In the genomic region with DNA sequence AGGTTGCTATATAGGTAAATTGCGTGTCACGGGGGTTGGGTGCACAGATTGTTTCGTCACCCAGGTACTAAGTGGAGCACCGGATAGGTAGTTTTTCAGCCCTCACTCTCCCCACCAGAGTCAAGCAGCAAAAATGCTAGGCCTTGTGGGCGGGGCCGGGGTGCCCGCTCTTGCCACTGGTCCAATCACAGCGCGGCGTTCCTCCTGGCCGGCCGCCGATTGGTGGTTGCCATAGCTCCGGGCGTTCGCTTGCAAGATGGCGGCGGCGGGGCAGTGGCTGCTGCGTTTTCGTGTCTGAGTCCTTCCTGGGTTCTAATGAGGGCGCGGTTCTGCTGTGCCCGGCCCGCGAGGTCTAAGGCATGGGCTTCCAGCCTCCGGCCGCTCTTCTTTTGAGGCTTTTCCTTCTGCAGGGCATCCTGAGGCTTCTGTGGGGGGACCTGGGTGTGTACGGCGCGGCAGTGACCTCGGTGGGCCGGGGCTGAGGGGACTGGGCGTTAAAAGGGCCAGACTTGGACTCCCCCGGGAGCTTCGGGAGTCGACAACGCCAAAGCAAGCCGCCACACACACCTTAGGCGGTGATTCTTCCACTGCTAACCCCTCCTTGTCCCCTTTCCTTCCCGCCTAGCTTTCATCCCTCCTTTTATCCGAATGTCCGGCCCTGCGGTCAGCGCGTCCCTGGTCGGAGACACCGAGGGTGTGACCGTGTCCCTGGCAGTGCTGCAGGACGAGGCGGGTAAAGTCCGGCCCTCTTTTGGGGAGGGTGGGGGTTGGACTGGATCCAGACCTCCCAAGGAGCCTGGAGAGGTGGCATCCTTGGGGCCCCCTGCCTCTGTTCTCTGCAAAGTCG, we compare ENCODE assay signal across 1 cellular context.
TF ChIP-seq lines count a peak whose summit lies in the region.

Gene TCTN2 (plus strand): TSS at position 232 of the 847 bp plus-strand sequence. CDS start 128 bp downstream, at position 360.

TF ChIP-seq in H1, 55 proteins besides CTCF, POLR2A, EP300 and RAD21:
- TF ChIP-seq TAF1 (IDR thresholded peaks at IDR 0.05; ENCODE audit: low read depth, low read length) = peak; percentile 58; the same call in 1 of the 2 replicates
- no peak for TF ChIP-seq TCF12 (IDR thresholded peaks at IDR 0.05; ENCODE audit: low read depth, low read length)
- TF ChIP-seq SIX5 (IDR thresholded peaks at IDR 0.05; ENCODE audit: low read depth, low read length) = no peak
- TF ChIP-seq SP1 (IDR thresholded peaks at IDR 0.05; ENCODE audit: low read depth, low read length) = peak; percentile 76; the same call in 1 of the 2 replicates
- TF ChIP-seq TAF7 (optimal IDR thresholded peaks at IDR 0.05; ENCODE audit: borderline replicate concordance, low read depth, low read length) = no peak
- 0 out of 2 replicates have a peak, but pooled peaks have one; percentile 29 for TF ChIP-seq CHD2 (IDR thresholded peaks at IDR 0.05; ENCODE audit: low read length)
- TF ChIP-seq HDAC2 (IDR thresholded peaks at IDR 0.05; ENCODE audit: borderline replicate concordance in 1 of 2, low read depth in 2 of 2, low read length in 2 of 2) = peak in 1 of 2 experiments; percentile 97; a peak in 2 of 4 replicates
- TF ChIP-seq, protein P1, sequence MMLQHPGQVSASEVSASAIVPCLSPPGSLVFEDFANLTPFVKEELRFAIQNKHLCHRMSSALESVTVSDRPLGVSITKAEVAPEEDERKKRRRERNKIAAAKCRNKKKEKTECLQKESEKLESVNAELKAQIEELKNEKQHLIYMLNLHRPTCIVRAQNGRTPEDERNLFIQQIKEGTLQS (IDR thresholded peaks at IDR 0.05; ENCODE audit: insufficient read depth, low read depth, low read length) = no peak
- TF ChIP-seq NRF1 (IDR thresholded peaks at IDR 0.05; ENCODE audit: low read depth, low read length) = no peak
- TF ChIP-seq CHD7 (IDR thresholded peaks at IDR 0.05; ENCODE audit: insufficient replicate concordance, low read length) = no peak
- TF ChIP-seq TBP (IDR thresholded peaks at IDR 0.05; ENCODE audit: low read depth, low read length) = peak; percentile 10; the same call in 1 of the 2 replicates
- no peak for TF ChIP-seq HDAC6 (IDR thresholded peaks at IDR 0.05; ENCODE audit: low read depth, low read length)
- TF ChIP-seq RBBP5 (IDR thresholded peaks at IDR 0.05; ENCODE audit: borderline replicate concordance, low read depth, low read length) = no peak
- TF ChIP-seq YY1 (IDR thresholded peaks at IDR 0.05; ENCODE audit: low read depth, low read length) = peak; percentile 98
- no peak for TF ChIP-seq FOSL1 (IDR thresholded peaks at IDR 0.05; ENCODE audit: insufficient read depth, low read depth, low read length)
- TF ChIP-seq RFX5 (IDR thresholded peaks at IDR 0.05; ENCODE audit: borderline replicate concordance, low read depth, low read length) = no peak
- peak; percentile 99 for TF ChIP-seq KDM5A (IDR thresholded peaks at IDR 0.05; ENCODE audit: low read length)
- TF ChIP-seq SIN3A (conservative IDR thresholded peaks at IDR 0.05 in 1 of 2, IDR thresholded peaks at IDR 0.05 in 1 of 2; ENCODE audit: low read depth in 1 of 2, low read length in 2 of 2) = peak; percentile 32 to 87; a peak in 2 of 4 replicates
- TF ChIP-seq NANOG (IDR thresholded peaks at IDR 0.05; ENCODE audit: insufficient read depth, low read depth, low read length, poor library complexity, severe bottlenecking) = no peak
- TF ChIP-seq, protein P2, sequence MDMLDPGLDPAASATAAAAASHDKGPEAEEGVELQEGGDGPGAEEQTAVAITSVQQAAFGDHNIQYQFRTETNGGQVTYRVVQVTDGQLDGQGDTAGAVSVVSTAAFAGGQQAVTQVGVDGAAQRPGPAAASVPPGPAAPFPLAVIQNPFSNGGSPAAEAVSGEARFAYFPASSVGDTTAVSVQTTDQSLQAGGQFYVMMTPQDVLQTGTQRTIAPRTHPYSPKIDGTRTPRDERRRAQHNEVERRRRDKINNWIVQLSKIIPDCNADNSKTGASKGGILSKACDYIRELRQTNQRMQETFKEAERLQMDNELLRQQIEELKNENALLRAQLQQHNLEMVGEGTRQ (IDR thresholded peaks at IDR 0.05; ENCODE audit: low read length) = no peak
- TF ChIP-seq SUZ12 (IDR thresholded peaks at IDR 0.05; ENCODE audit: low read length) = no peak
- TF ChIP-seq CREB1 (IDR thresholded peaks at IDR 0.05) = no peak
- no peak for TF ChIP-seq SIRT6 (IDR thresholded peaks at IDR 0.05; ENCODE audit: low read length)
- no peak for TF ChIP-seq CBX8 (IDR thresholded peaks at IDR 0.05; ENCODE audit: borderline replicate concordance, low read depth, low read length)
- no peak for TF ChIP-seq SRF (IDR thresholded peaks at IDR 0.05; ENCODE audit: low read depth, low read length)
- no peak for TF ChIP-seq KDM1A (IDR thresholded peaks at IDR 0.05; ENCODE audit: borderline replicate concordance, low read length)
- no peak for TF ChIP-seq RXRA (IDR thresholded peaks at IDR 0.05; ENCODE audit: insufficient read depth, low read depth, low read length)
- no peak for TF ChIP-seq MAFK (IDR thresholded peaks at IDR 0.05; ENCODE audit: low read depth, low read length)
- no peak for TF ChIP-seq CEBPB (IDR thresholded peaks at IDR 0.05; ENCODE audit: low read depth, low read length)
- TF ChIP-seq RNF2 (IDR thresholded peaks at IDR 0.05; ENCODE audit: borderline replicate concordance, low read depth, low read length, missing control alignments, poor library complexity, severe bottlenecking) = no peak
- TF ChIP-seq JUND (IDR thresholded peaks at IDR 0.05; ENCODE audit: low read length) = no peak
- no peak for TF ChIP-seq SP4 (IDR thresholded peaks at IDR 0.05; ENCODE audit: low read length)
- TF ChIP-seq, protein P3, sequence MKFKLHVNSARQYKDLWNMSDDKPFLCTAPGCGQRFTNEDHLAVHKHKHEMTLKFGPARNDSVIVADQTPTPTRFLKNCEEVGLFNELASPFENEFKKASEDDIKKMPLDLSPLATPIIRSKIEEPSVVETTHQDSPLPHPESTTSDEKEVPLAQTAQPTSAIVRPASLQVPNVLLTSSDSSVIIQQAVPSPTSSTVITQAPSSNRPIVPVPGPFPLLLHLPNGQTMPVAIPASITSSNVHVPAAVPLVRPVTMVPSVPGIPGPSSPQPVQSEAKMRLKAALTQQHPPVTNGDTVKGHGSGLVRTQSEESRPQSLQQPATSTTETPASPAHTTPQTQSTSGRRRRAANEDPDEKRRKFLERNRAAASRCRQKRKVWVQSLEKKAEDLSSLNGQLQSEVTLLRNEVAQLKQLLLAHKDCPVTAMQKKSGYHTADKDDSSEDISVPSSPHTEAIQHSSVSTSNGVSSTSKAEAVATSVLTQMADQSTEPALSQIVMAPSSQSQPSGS (IDR thresholded peaks at IDR 0.05; ENCODE audit: low read length) = no peak
- peak; percentile 67 for TF ChIP-seq SAP30 (IDR thresholded peaks at IDR 0.05; ENCODE audit: insufficient read depth, insufficient replicate concordance, low read length)
- TF ChIP-seq CBX5 (IDR thresholded peaks at IDR 0.05; ENCODE audit: low read depth, low read length) = no peak
- TF ChIP-seq, protein P4, sequence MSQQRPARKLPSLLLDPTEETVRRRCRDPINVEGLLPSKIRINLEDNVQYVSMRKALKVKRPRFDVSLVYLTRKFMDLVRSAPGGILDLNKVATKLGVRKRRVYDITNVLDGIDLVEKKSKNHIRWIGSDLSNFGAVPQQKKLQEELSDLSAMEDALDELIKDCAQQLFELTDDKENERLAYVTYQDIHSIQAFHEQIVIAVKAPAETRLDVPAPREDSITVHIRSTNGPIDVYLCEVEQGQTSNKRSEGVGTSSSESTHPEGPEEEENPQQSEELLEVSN (IDR thresholded peaks at IDR 0.05) = 0 out of 2 replicates have a peak, but pooled peaks have one; percentile 22
- TF ChIP-seq PHF8 (conservative IDR thresholded peaks at IDR 0.05; ENCODE audit: low read depth, low read length) = no peak
- TF ChIP-seq KDM4A (IDR thresholded peaks at IDR 0.05; ENCODE audit: low read depth, low read length, severe bottlenecking) = peak; percentile 48
- no peak for TF ChIP-seq CTBP2 (IDR thresholded peaks at IDR 0.05; ENCODE audit: borderline replicate concordance, insufficient read depth, insufficient read length, low read length)
- no peak for TF ChIP-seq GABPA (IDR thresholded peaks at IDR 0.05; ENCODE audit: borderline replicate concordance, insufficient read depth, low read length)
- TF ChIP-seq POU5F1 (IDR thresholded peaks at IDR 0.05; ENCODE audit: low read depth, low read length) = no peak
- no peak for TF ChIP-seq BCL11A (IDR thresholded peaks at IDR 0.05; ENCODE audit: low read depth in 2 of 2, low read length in 2 of 2)
- no peak for TF ChIP-seq POLR2AphosphoS5 (IDR thresholded peaks at IDR 0.05; ENCODE audit: low read depth, low read length)
- no peak for TF ChIP-seq EGR1 (IDR thresholded peaks at IDR 0.05; ENCODE audit: borderline replicate concordance, low read depth, low read length)
- no peak for TF ChIP-seq TEAD4 (IDR thresholded peaks at IDR 0.05; ENCODE audit: low read depth, low read length)
- no peak for TF ChIP-seq MAX (IDR thresholded peaks at IDR 0.05)
- no peak for TF ChIP-seq BRCA1 (IDR thresholded peaks at IDR 0.05; ENCODE audit: low read depth, low read length)
- no peak; the same call in 1 of the 2 replicates for TF ChIP-seq SP2 (IDR thresholded peaks at IDR 0.05; ENCODE audit: low read length)
- TF ChIP-seq GTF2F1 (IDR thresholded peaks at IDR 0.05; ENCODE audit: borderline replicate concordance, low read depth, low read length) = no peak
- no peak for TF ChIP-seq EZH2 (IDR thresholded peaks at IDR 0.05; ENCODE audit: low read depth, low read length, severe bottlenecking)
- no peak for TF ChIP-seq JUN (IDR thresholded peaks at IDR 0.05; ENCODE audit: low read depth, low read length)
- peak; percentile 51 for TF ChIP-seq ASH2L (IDR thresholded peaks at IDR 0.05; ENCODE audit: low read length)
- no peak for TF ChIP-seq ZNF274 (IDR thresholded peaks at IDR 0.05; ENCODE audit: borderline replicate concordance, extremely low read depth, low read length)
- TF ChIP-seq CHD1 (IDR thresholded peaks at IDR 0.05; ENCODE audit: low read depth, low read length) = no peak
- TF ChIP-seq BACH1 (IDR thresholded peaks at IDR 0.05; ENCODE audit: low read length) = no peak
